ENCODE assay signal across 13 cellular contexts in the genomic region with DNA sequence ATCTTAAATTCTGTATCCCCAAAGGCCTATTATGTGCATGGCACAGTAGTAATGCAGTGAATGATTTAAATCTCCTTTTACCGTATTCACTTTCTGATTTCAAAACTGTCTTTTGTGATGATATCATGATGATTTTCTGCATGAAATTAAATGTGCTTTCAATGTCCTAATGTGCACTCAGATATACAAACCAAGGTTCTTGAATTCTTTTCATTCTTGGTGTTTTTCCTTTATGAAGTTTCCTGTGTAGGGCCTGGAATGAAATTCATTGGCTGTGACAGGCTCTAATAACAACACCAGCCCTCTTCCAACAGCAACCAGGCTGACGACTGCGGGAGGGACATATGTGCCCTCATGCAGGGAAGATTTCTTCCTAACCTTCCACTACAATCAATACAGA.
DNase-seq lines count a peak whose midpoint lies in the region; ATAC-seq, FAIRE-seq and TF ChIP-seq lines count a peak whose summit lies in the region.
"Had no signal": no experiment of that assay in that cellular context is flagged by ENCODE, and none has a peak within 500 bp of the region (broad histone marks: within the 10 kb centered on the region; RNA-seq: fewer than 3 reads in every experiment).

No MANE protein-coding gene starts in this region.

- no peaks in the 10 kb centered on the region for H4K20me1 ChIP-seq in IMR-90 (ENCODE audit: insufficient read depth, low read length)

- H2BK20ac ChIP-seq in IMR-90 (ENCODE audit: low read depth, low read length) = peak overlapping the region; percentile 89

- FAIRE-seq in GM19239 (lab: Jason Lieb, UNC) = no peak

- peak overlapping the region; percentile 16 for H3K27ac ChIP-seq in A673 (ENCODE audit: low read depth, low read length, poor library complexity, severe bottlenecking)
- peak overlapping the region; percentile 65; the same call in 1 of the 2 replicates for H3K27ac ChIP-seq in IMR-90 (ENCODE audit: insufficient read depth, low read length)
- H3K27ac ChIP-seq in dorsolateral prefrontal cortex = peak overlapping the region in 40 of 59 donors; percentile 2 to 80 (median 53)
- peak overlapping the region; percentile 9 for H3K27ac ChIP-seq in muscle layer of duodenum (ENCODE audit: low read length)
- H3K27ac ChIP-seq: upper lobe of right lung had no signal

- H3K36me3 ChIP-seq in A673 (ENCODE audit: insufficient read depth, low read length, poor library complexity, severe bottlenecking) = no peaks in the 10 kb centered on the region
- no peaks in the 10 kb centered on the region for H3K36me3 ChIP-seq in IMR-90 (ENCODE audit: control insufficient read depth, insufficient read depth, low read length)
- H3K36me3 ChIP-seq in muscle layer of duodenum (ENCODE audit: control insufficient read depth in 1 of 2, insufficient read depth in 2 of 2, low read length in 2 of 2) = no peaks in the 10 kb centered on the region
- H3K36me3 ChIP-seq: upper lobe of right lung had no signal

- H3K4me2 ChIP-seq in IMR-90 (ENCODE audit: low read depth, low read length) = peak overlapping the region; percentile 58

- peak overlapping the region; percentile 37; the same call in 1 of the 2 replicates for H3K56ac ChIP-seq in IMR-90 (ENCODE audit: extremely low read depth, insufficient read depth, low read length)

- peak overlapping the region; percentile 96 for H2BK5ac ChIP-seq in IMR-90 (ENCODE audit: low read depth, low read length, poor library complexity, severe bottlenecking)

- DNase-seq in A673 (ENCODE audit: low spot score) (peak; percentile 53), IMR-90 (peak; percentile 86), dorsolateral prefrontal cortex (no peak), NCI-H345 treated with DMSO at 0.1 percent for 48 hours (lab: John Stamatoyannopoulos, UW; ENCODE audit: unreplicated experiment) (no peak), GM19239 (ENCODE audit: insufficient read length, low spot score) (no peak), C1 segment of cervical spinal cord (lab: John Stamatoyannopoulos, UW) (no peak)
- DNase-seq in NK-92 treated with Interleukin-12 subunit alpha and Interleukin-12 subunit beta, amount 100 ng/mL, for 24 hours (lab: John Stamatoyannopoulos, UW) = no peak
- DNase-seq: activated naive CD8-positive, alpha-beta T cell treated with anti-CD3 and anti-CD28 coated beads, Interleukin-2, amount 10 ng/mL, durations not matched to agents 7 days and 5 days; effector CD8-positive, alpha-beta T cell; upper lobe of right lung had no signal

- no peak for TF ChIP-seq CTCF in A673 (conservative IDR thresholded peaks at IDR 0.05; ENCODE audit: low read depth, low read length)
- TF ChIP-seq CTCF in IMR-90 (conservative IDR thresholded peaks at IDR 0.05; ENCODE audit: low read depth, low read length) = no peak
- TF ChIP-seq CTCF in dorsolateral prefrontal cortex (IDR thresholded peaks at IDR 0.05 in 54 of 56, conservative IDR thresholded peaks at IDR 0.05 in 2 of 56; ENCODE audit: low read depth in 1 of 56, partially characterized antibody in 56 of 56) = no peak

- peaks cover 22% of the 10 kb centered on the region for H3K4me1 ChIP-seq in A673 (ENCODE audit: insufficient read depth, low read length, poor library complexity, severe bottlenecking)
- H3K4me1 ChIP-seq in IMR-90 (ENCODE audit: control insufficient read depth, insufficient read depth, low read length) = peaks cover 3% of the 10 kb centered on the region
- no peaks in the 10 kb centered on the region for H3K4me1 ChIP-seq in muscle layer of duodenum (ENCODE audit: control insufficient read depth in 1 of 2, insufficient read depth in 2 of 2, low read length in 2 of 2)
- H3K4me1 ChIP-seq: upper lobe of right lung had no signal

- no peak for TF ChIP-seq POLR2A in IMR-90 (IDR thresholded peaks at IDR 0.05; ENCODE audit: low read depth, low read length)

- no peak overlapping the region for H2AFZ ChIP-seq in IMR-90 (replicated peaks; ENCODE audit: low read length, poor library complexity)

- dilution Hi-C loops in IMR-90 (cut with HindIII; ENCODE audit: low sequenced_read_pairs, unreplicated experiment) = no loop called here

- H4K91ac ChIP-seq in IMR-90 (ENCODE audit: insufficient read depth, low read depth, low read length) = peak overlapping the region; percentile 49

- H2BK120ac ChIP-seq in IMR-90 (ENCODE audit: low read depth, low read length) = peak overlapping the region; percentile 85

- in situ Hi-C loops in IMR-90 (cut with MboI; ENCODE audit: low sequenced_read_pairs) = loop anchor here (25.0 kb wide), 1 partner anchor 651 kb away; no protein-coding TSS in a partner anchor

- H3K4me3 ChIP-seq in A673 (ENCODE audit: low read depth, low read length, poor library complexity, severe bottlenecking) (no peak overlapping the region), IMR-90 (ENCODE audit: insufficient read depth, low read depth, low read length) (no peak overlapping the region), dorsolateral prefrontal cortex (peak overlapping the region in 18 of 59 donors; percentile 0 to 48 (median 22)), muscle layer of duodenum (ENCODE audit: low read depth in 1 of 2, low read length in 2 of 2) (no peak overlapping the region)
- H3K4me3 ChIP-seq: mucosa of descending colon, upper lobe of right lung had no signal

- BruUV-seq in A673 (replicated peaks; lab: Mats Ljungman, UMichigan) = no TSS peak
- no TSS peak for BruUV-seq in IMR-90 (replicated peaks; lab: Mats Ljungman, UMichigan)

- CTCF ChIA-PET in A673 (lab: Charles Lee) = no interaction called here
- CTCF ChIA-PET in IMR-90 (lab: Yijun Ruan, JAX) = no interaction called here

- peak overlapping the region; percentile 58; the same call in 1 of the 2 replicates for H3K18ac ChIP-seq in IMR-90 (ENCODE audit: low read depth, low read length)

- H3K14ac ChIP-seq in IMR-90 (replicated peaks; ENCODE audit: low read depth, low read length) = peak overlapping the region; percentile 39; the same call in 1 of the 2 replicates

- H3K4ac ChIP-seq in IMR-90 (ENCODE audit: low read depth, low read length) = peak overlapping the region; percentile 71

- H2AK9ac ChIP-seq in IMR-90 (replicated peaks; ENCODE audit: low read depth, low read length, poor library complexity) = no peak overlapping the region

- H3K23ac ChIP-seq in IMR-90 (ENCODE audit: low read depth, low read length) = peak overlapping the region; percentile 45

- H3K79me1 ChIP-seq in IMR-90 (ENCODE audit: low read depth in 1 of 2, low read length in 2 of 2) = no peaks in the 10 kb centered on the region

- intact Hi-C loops in A673 (cut with micrococcal nuclease; ENCODE audit: unreplicated experiment) = loop anchor here (10.0 kb wide), 1 partner anchor 1223 kb away; no protein-coding TSS in a partner anchor
- intact Hi-C loops in IMR-90 (cut with micrococcal nuclease) = no loop called here
- intact Hi-C loops in dorsolateral prefrontal cortex (cut with DNase I) = no loop called here

- POLR2A ChIA-PET in A673 (lab: Charles Lee; ENCODE audit: low non-redundant PET) (no interaction called here), IMR-90 (lab: Charles Lee; ENCODE audit: unreplicated experiment) (no interaction called here)

- no peak for TF ChIP-seq RAD21 in IMR-90 (IDR thresholded peaks at IDR 0.05; ENCODE audit: low read length)

- peak overlapping the region in 1 of 2 experiments; percentile 59; a peak in 2 of 4 replicates for H4K8ac ChIP-seq in IMR-90 (ENCODE audit: low read depth in 2 of 2, low read length in 2 of 2)

- no peaks in the 10 kb centered on the region for H3K9me3 ChIP-seq in A673 (ENCODE audit: low read depth, low read length, poor library complexity, severe bottlenecking)
- no peaks in the 10 kb centered on the region for H3K9me3 ChIP-seq in IMR-90 (ENCODE audit: control insufficient read depth, insufficient read depth, low read length)
- no peaks in the 10 kb centered on the region for H3K9me3 ChIP-seq in muscle layer of duodenum (ENCODE audit: control insufficient read depth in 1 of 2, low read length in 2 of 2)
- H3K9me3 ChIP-seq: upper lobe of right lung had no signal

- H3K9me1 ChIP-seq in IMR-90 (ENCODE audit: insufficient read depth, low read length) = no peaks in the 10 kb centered on the region; the same call in 1 of the 2 replicates

- H3K27me3 ChIP-seq in A673 (replicated peaks; ENCODE audit: insufficient read depth, low read depth, low read length, poor library complexity) (no peaks in the 10 kb centered on the region), IMR-90 (ENCODE audit: control insufficient read depth, insufficient read depth, low read length) (no peaks in the 10 kb centered on the region), dorsolateral prefrontal cortex (peaks cover 0 to 3% (median 0%) of the 10 kb centered on the region in 45 donors), muscle layer of duodenum (ENCODE audit: low read depth, low read length) (no peaks in the 10 kb centered on the region)
- H3K27me3 ChIP-seq: upper lobe of right lung had no signal

- peak overlapping the region; percentile 5; the same call in 1 of the 3 replicates for H2BK15ac ChIP-seq in IMR-90 (ENCODE audit: low read depth, low read length)

- ATAC-seq in IMR-90 (ENCODE audit: low read depth) = peak; percentile 83
- ATAC-seq: Panc1, upper lobe of right lung had no signal

- H2AK5ac ChIP-seq in IMR-90 (ENCODE audit: low read depth, low read length) = no peak overlapping the region

- peak overlapping the region; percentile 61; the same call in 1 of the 2 replicates for H4K5ac ChIP-seq in IMR-90 (ENCODE audit: low read depth, low read length)

- H3K9ac ChIP-seq in IMR-90 (ENCODE audit: low read depth, low read length) = peak overlapping the region; percentile 11; the same call in 1 of the 2 replicates

- WGBS in IMR-90 (ENCODE audit: extremely low coverage in 2 of 2, insufficient read length in 1 of 2), 2 experiments = no CpG with 5 or more reads among the region's 3 CpGs

TF ChIP-seq in IMR-90, 13 proteins besides CTCF, POLR2A, EP300 and RAD21 (continues in another document):
- TF ChIP-seq FOS (IDR thresholded peaks at IDR 0.05; ENCODE audit: low read depth, low read length) (no peak), MAZ (IDR thresholded peaks at IDR 0.05; ENCODE audit: borderline replicate concordance, low read depth, low read length) (no peak), RFX5 (IDR thresholded peaks at IDR 0.05; ENCODE audit: low read depth, low read length) (no peak), MAFK (IDR thresholded peaks at IDR 0.05; ENCODE audit: low read depth, low read length) (no peak), MXI1 (IDR thresholded peaks at IDR 0.05; ENCODE audit: borderline replicate concordance, low read depth, low read length) (no peak), CHD1 (IDR thresholded peaks at IDR 0.05; ENCODE audit: low read depth, low read length) (no peak)
- TF ChIP-seq, protein P1, sequence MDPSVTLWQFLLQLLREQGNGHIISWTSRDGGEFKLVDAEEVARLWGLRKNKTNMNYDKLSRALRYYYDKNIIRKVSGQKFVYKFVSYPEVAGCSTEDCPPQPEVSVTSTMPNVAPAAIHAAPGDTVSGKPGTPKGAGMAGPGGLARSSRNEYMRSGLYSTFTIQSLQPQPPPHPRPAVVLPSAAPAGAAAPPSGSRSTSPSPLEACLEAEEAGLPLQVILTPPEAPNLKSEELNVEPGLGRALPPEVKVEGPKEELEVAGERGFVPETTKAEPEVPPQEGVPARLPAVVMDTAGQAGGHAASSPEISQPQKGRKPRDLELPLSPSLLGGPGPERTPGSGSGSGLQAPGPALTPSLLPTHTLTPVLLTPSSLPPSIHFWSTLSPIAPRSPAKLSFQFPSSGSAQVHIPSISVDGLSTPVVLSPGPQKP (IDR thresholded peaks at IDR 0.05; ENCODE audit: borderline replicate concordance, low read depth, low read length) = no peak

Comparison
In these comparisons a context has a peak if more than half of its experiments do, and no peak if none do; other contexts are left out.
1. DNase-seq: peak in A673 (single experiment) and IMR-90 (single experiment); none in dorsolateral prefrontal cortex (0 of 10), NCI-H345 treated with DMSO at 0.1 percent for 48 hours (single experiment), NK-92 treated with Interleukin-12 subunit alpha and Interleukin-12 subunit beta, amount 100 ng/mL, for 24 hours (single experiment), GM19239 (single experiment) and C1 segment of cervical spinal cord (0 of 14).
2. H3K27ac ChIP-seq: peak in every context shown above with its lines; median percentile 65 in IMR-90; 53 in dorsolateral prefrontal cortex; 16 in A673; 9 in muscle layer of duodenum.